Comparison of ENCODE assay signal across 1 cellular context in genomic region chr2:74077636-74078035, GRCh38.
TF ChIP-seq lines count a peak whose summit lies in the region.

No MANE protein-coding gene starts in this region.

TF ChIP-seq in HEK293, 187 proteins besides CTCF, POLR2A, EP300 and RAD21 (continued from another document):
- TF ChIP-seq, protein P1, sequence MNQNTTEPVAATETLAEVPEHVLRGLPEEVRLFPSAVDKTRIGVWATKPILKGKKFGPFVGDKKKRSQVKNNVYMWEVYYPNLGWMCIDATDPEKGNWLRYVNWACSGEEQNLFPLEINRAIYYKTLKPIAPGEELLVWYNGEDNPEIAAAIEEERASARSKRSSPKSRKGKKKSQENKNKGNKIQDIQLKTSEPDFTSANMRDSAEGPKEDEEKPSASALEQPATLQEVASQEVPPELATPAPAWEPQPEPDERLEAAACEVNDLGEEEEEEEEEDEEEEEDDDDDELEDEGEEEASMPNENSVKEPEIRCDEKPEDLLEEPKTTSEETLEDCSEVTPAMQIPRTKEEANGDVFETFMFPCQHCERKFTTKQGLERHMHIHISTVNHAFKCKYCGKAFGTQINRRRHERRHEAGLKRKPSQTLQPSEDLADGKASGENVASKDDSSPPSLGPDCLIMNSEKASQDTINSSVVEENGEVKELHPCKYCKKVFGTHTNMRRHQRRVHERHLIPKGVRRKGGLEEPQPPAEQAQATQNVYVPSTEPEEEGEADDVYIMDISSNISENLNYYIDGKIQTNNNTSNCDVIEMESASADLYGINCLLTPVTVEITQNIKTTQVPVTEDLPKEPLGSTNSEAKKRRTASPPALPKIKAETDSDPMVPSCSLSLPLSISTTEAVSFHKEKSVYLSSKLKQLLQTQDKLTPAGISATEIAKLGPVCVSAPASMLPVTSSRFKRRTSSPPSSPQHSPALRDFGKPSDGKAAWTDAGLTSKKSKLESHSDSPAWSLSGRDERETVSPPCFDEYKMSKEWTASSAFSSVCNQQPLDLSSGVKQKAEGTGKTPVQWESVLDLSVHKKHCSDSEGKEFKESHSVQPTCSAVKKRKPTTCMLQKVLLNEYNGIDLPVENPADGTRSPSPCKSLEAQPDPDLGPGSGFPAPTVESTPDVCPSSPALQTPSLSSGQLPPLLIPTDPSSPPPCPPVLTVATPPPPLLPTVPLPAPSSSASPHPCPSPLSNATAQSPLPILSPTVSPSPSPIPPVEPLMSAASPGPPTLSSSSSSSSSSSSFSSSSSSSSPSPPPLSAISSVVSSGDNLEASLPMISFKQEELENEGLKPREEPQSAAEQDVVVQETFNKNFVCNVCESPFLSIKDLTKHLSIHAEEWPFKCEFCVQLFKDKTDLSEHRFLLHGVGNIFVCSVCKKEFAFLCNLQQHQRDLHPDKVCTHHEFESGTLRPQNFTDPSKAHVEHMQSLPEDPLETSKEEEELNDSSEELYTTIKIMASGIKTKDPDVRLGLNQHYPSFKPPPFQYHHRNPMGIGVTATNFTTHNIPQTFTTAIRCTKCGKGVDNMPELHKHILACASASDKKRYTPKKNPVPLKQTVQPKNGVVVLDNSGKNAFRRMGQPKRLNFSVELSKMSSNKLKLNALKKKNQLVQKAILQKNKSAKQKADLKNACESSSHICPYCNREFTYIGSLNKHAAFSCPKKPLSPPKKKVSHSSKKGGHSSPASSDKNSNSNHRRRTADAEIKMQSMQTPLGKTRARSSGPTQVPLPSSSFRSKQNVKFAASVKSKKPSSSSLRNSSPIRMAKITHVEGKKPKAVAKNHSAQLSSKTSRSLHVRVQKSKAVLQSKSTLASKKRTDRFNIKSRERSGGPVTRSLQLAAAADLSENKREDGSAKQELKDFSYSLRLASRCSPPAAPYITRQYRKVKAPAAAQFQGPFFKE (tag by site-specific recombination; IDR thresholded peaks at IDR 0.05; ENCODE audit: borderline replicate concordance): no peak
- TF ChIP-seq ZBTB6 (tag by site-specific recombination; IDR thresholded peaks at IDR 0.05) (no peak), GLI2 (tag by site-specific recombination; IDR thresholded peaks at IDR 0.05; ENCODE audit: borderline replicate concordance, low read depth) (no peak), ZNF239 (tag by site-specific recombination; IDR thresholded peaks at IDR 0.05) (no peak), KLF16 (tag by site-specific recombination; IDR thresholded peaks at IDR 0.05) (no peak), ZNF529 (tag by site-specific recombination; IDR thresholded peaks at IDR 0.05; ENCODE audit: insufficient replicate concordance) (no peak), ZXDB (tag by site-specific recombination; IDR thresholded peaks at IDR 0.05) (no peak), ZNF211 (tag by site-specific recombination; IDR thresholded peaks at IDR 0.05; ENCODE audit: low read depth) (no peak)
- TF ChIP-seq, protein P2, sequence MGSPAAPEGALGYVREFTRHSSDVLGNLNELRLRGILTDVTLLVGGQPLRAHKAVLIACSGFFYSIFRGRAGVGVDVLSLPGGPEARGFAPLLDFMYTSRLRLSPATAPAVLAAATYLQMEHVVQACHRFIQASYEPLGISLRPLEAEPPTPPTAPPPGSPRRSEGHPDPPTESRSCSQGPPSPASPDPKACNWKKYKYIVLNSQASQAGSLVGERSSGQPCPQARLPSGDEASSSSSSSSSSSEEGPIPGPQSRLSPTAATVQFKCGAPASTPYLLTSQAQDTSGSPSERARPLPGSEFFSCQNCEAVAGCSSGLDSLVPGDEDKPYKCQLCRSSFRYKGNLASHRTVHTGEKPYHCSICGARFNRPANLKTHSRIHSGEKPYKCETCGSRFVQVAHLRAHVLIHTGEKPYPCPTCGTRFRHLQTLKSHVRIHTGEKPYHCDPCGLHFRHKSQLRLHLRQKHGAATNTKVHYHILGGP (tag by site-specific recombination; IDR thresholded peaks at IDR 0.05): no peak
